In genomic region chr9:76151267-76151666, GRCh38 we compare ENCODE assay signal across 19 cellular contexts.
"Had no signal": no experiment of that assay in that cellular context is flagged by ENCODE, and none has a peak within 500 bp of the region (broad histone marks: within the 10 kb centered on the region; RNA-seq: fewer than 3 reads in every experiment).

No MANE protein-coding gene starts in this region.

- H3K27ac ChIP-seq: dorsolateral prefrontal cortex, hepatocyte, sigmoid colon, skin epidermis, testis, tibial nerve, upper lobe of right lung had no signal

- H3K4me3 ChIP-seq: dorsolateral prefrontal cortex, hepatocyte, sigmoid colon, skin epidermis, testis, tibial nerve, upper lobe of right lung had no signal

- H3K27ac Mint-ChIP-seq: naive B cell; nephron; stimulated activated naive B cell treated with anti-CD40 and anti-IgM and Interleukin-4, amounts not matched to agents 10 μg/mL and 1 μg/mL and 100 μg/mL, for 72 hours; stimulated activated naive CD8-positive, alpha-beta T cell treated with anti-CD3 and anti-CD28 coated beads, Interleukin-15, amount 100 ng/mL, for 72 hours had no signal

- H3K36me3 Mint-ChIP-seq: naive B cell; stimulated activated naive B cell treated with anti-CD40 and anti-IgM and Interleukin-4, amounts not matched to agents 10 μg/mL and 1 μg/mL and 100 μg/mL, for 72 hours had no signal

- H3K9me3 ChIP-seq: sigmoid colon, testis, tibial nerve, upper lobe of right lung had no signal

- H3K27me3 ChIP-seq: dorsolateral prefrontal cortex, hepatocyte, sigmoid colon, testis, tibial nerve, upper lobe of right lung had no signal

- H3K36me3 ChIP-seq: sigmoid colon, tibial nerve, upper lobe of right lung had no signal

- H3K9me3 Mint-ChIP-seq: nephron; stimulated activated naive B cell treated with anti-CD40 and anti-IgM and Interleukin-4, amounts not matched to agents 10 μg/mL and 1 μg/mL and 100 μg/mL, for 72 hours; stimulated activated naive CD8-positive, alpha-beta T cell treated with anti-CD3 and anti-CD28 coated beads, Interleukin-15, amount 100 ng/mL, for 72 hours had no signal

- H3K4me1 Mint-ChIP-seq: stimulated activated naive CD8-positive, alpha-beta T cell treated with anti-CD3 and anti-CD28 coated beads, Interleukin-15, amount 100 ng/mL, for 72 hours had no signal

- ATAC-seq: stimulated activated naive B cell treated with anti-CD40 and anti-IgM and Interleukin-4, amounts not matched to agents 10 μg/mL and 1 μg/mL and 100 μg/mL, for 72 hours; stimulated activated naive CD8-positive, alpha-beta T cell treated with anti-CD3 and anti-CD28 coated beads, Interleukin-15, amount 100 ng/mL, for 72 hours; upper lobe of right lung had no signal

- H3K4me3 Mint-ChIP-seq: nephron; stimulated activated naive B cell treated with anti-CD40 and anti-IgM and Interleukin-4, amounts not matched to agents 10 μg/mL and 1 μg/mL and 100 μg/mL, for 72 hours; stimulated activated naive CD8-positive, alpha-beta T cell treated with anti-CD3 and anti-CD28 coated beads, Interleukin-15, amount 100 ng/mL, for 72 hours had no signal

- H3K4me1 ChIP-seq: tibial nerve, upper lobe of right lung had no signal

- H3K27me3 Mint-ChIP-seq: stimulated activated naive CD8-positive, alpha-beta T cell treated with anti-CD3 and anti-CD28 coated beads, Interleukin-15, amount 100 ng/mL, for 72 hours had no signal

- DNase-seq: cortex of kidney; dorsolateral prefrontal cortex; effector CD8-positive, alpha-beta T cell; foreskin melanocyte; head of caudate nucleus; kidney glomerular epithelial cell; naive B cell; posterior cingulate gyrus; sigmoid colon; stimulated activated CD4-positive, alpha-beta T cell treated with anti-CD3 and anti-CD28 coated beads, Interleukin-2, amount 100 ng/mL, for 24 hours; stimulated activated CD4-positive, alpha-beta T cell treated with anti-CD3 and anti-CD28 coated beads, Interleukin-4, amount 100 ng/mL, for 4 hours; stimulated activated naive B cell treated with anti-CD40 and anti-IgM and Interleukin-4, amounts not matched to agents 10 μg/mL and 1 μg/mL and 100 μg/mL, for 72 hours; stimulated activated naive CD8-positive, alpha-beta T cell treated with anti-CD3 and anti-CD28 coated beads, Interleukin-15, amount 100 ng/mL, for 72 hours; testis; upper lobe of right lung had no signal

- H3K4me2 ChIP-seq: hepatocyte had no signal
